In the genomic region with DNA sequence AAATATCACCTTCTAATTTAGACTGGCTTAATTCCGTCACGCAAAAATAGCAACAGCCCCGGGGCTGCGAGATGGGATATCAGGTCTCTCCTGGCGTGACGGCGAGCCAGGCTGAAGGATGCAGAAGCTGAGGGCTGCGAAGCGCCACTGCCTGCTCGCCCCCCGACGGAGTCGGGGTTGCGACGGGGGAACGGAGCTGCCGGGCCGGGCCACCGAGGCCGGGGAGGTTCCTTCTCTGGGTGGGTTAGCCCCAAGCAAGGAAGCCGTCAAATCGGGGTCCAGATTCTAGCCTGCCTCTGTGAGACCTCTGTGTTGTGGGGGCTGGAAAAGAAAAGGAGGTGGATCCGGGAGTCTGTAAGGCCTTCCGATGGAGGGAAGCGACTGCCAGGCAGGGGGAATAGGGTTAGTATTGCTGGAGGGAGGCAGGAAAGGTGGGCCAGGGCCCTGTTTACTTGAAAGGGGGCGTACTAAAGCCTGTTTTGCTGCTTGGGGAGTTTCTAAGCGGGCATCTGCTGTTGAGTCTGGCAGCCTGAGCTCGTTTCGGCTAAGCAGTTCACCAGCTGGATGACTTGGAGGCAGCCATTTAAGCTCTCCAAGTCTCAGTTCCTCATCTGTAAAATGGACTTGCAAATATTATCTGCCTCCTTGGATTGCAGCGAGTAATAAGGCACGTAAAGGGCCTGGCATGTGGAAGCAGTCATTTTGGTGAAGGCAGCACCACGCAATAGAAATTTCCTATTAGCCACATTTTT, we compare ENCODE assay signal across 8 cellular contexts. TPM values are rescaled to one million over a fixed set of nuclear protein-coding genes. Genes with fewer than 3 reads are reported as not detected.
DNase-seq lines count a peak whose midpoint lies in the region; ATAC-seq and TF ChIP-seq lines count a peak whose summit lies in the region.

No MANE protein-coding gene starts in this region.

- H3K36me3 ChIP-seq in PC-9 (ENCODE audit: low read depth) (no peaks in the 10 kb centered on the region), lower lobe of right lung (no peaks in the 10 kb centered on the region), thymus (ENCODE audit: control insufficient read depth, insufficient read depth) (no peaks in the 10 kb centered on the region)

- H3K4me3 ChIP-seq in PC-9, result peak overlapping the region; percentile 78
- peak overlapping the region; percentile 77 for H3K4me3 ChIP-seq in lower lobe of right lung
- H3K4me3 ChIP-seq in thymus (ENCODE audit: low read length), result peak overlapping the region; percentile 85

- H3K27me3 ChIP-seq in PC-9 (ENCODE audit: insufficient read depth, low read depth) (no peaks in the 10 kb centered on the region), lower lobe of right lung (ENCODE audit: low read depth) (peaks cover 5% of the 10 kb centered on the region), thymus (ENCODE audit: control insufficient read depth, insufficient read depth) (no peaks in the 10 kb centered on the region)

- no peaks in the 10 kb centered on the region for H3K9me2 ChIP-seq in PC-9 (ENCODE audit: insufficient read depth)

- WGBS in thymus, result 22% methylated on average over 32 of the region's 32 CpGs

- peak overlapping the region; percentile 84 for H3K4me2 ChIP-seq in PC-9

- peak; percentile 21 for TF ChIP-seq POLR2A in GM19099 (IDR thresholded peaks at IDR 0.05; ENCODE audit: extremely low read depth, insufficient read length, low read depth)

- peak; percentile 26 for DNase-seq in DMS53 treated with DMSO at 0.1 percent for 48 hours (lab: John Stamatoyannopoulos, UW; ENCODE audit: unreplicated experiment)
- peak in 1 of 2 experiments; percentile 24 for DNase-seq in PC-9
- no peak for DNase-seq in lower lobe of right lung
- DNase-seq in NCI-H446 treated with DMSO at 0.1 percent for 48 hours (lab: John Stamatoyannopoulos, UW), result no peak

- intact Hi-C loops in PC-9 (cut with micrococcal nuclease; ENCODE audit: unreplicated experiment), result loop anchor here (5.0 to 10.0 kb wide), 3 partner anchors 45 to 250 kb away; partner anchors contain the start of gene BMPR1A
- intact Hi-C loops in lower lobe of right lung (cut with DNase I), result no loop called here

- H3K9me3 ChIP-seq in PC-9 (ENCODE audit: insufficient read depth, low read depth) (no peaks in the 10 kb centered on the region), lower lobe of right lung (no peaks in the 10 kb centered on the region), thymus (ENCODE audit: control insufficient read depth) (no peaks in the 10 kb centered on the region)

- ATAC-seq in HG03159 (IDR thresholded peaks at IDR 0.05; ENCODE audit: unreplicated experiment) (peak; percentile 32), lower lobe of right lung (peak in 1 of 2 donors; percentile 6)

- POLR2A ChIA-PET in PC-9 (lab: Charles Lee; ENCODE audit: unreplicated experiment), result interaction anchor here (0.6 kb wide), 1 partner anchor 228 kb away, joined by 4 read pairs; no protein-coding TSS in a partner anchor

- no peak overlapping the region for H3K27ac ChIP-seq in PC-9
- peak overlapping the region; percentile 75 for H3K27ac ChIP-seq in cingulate gyrus (ENCODE audit: low read depth, low read length)
- H3K27ac ChIP-seq in lower lobe of right lung, result peak overlapping the region; percentile 92
- peak overlapping the region; percentile 88 for H3K27ac ChIP-seq in thymus (ENCODE audit: low read depth)

- no peaks in the 10 kb centered on the region for H3F3A ChIP-seq in PC-9 (ENCODE audit: insufficient read depth, low read depth)

- CTCF ChIA-PET in PC-9 (lab: Charles Lee), result no interaction called here

- H2AFZ ChIP-seq in PC-9, result peak overlapping the region; percentile 88

- no peaks in the 10 kb centered on the region for H3K79me2 ChIP-seq in PC-9 (ENCODE audit: low read depth)

- no peaks in the 10 kb centered on the region for H3K4me1 ChIP-seq in PC-9 (replicated peaks; ENCODE audit: insufficient read depth)
- peaks cover 14% of the 10 kb centered on the region for H3K4me1 ChIP-seq in lower lobe of right lung
- H3K4me1 ChIP-seq in thymus (ENCODE audit: control insufficient read depth, insufficient read depth, low read length), result no peaks in the 10 kb centered on the region

- TSS peak; percentile 66 for BruUV-seq in PC-9 (replicated peaks; lab: Mats Ljungman, UMichigan)

- TF ChIP-seq CTCF in PC-9 (conservative IDR thresholded peaks at IDR 0.05) (no peak), lower lobe of right lung (IDR thresholded peaks at IDR 0.05) (no peak)

- no peaks in the 10 kb centered on the region for H4K20me1 ChIP-seq in PC-9 (ENCODE audit: insufficient read depth)

RNA-seq across cellular contexts. Expression of gene LDB3, which starts 43.8 kb away (rescaled TPM):
- total RNA-seq in PC-9 (2021) (0.63 and 0.73 TPM in 2 replicates), lower lobe of right lung (2.2 TPM)
- 2.9 TPM for polyA plus RNA-seq in thymus

RNA-seq across cellular contexts. Expression of gene BMPR1A, which starts 44.3 kb away (rescaled TPM):
- total RNA-seq in PC-9 (2021), result 20.9 and 24.3 TPM in 2 replicates
- total RNA-seq in lower lobe of right lung, result 37.0 TPM
- polyA plus RNA-seq in thymus, result 5.5 TPM

RNA-seq across cellular contexts. Expression of gene OPN4, which starts 57.8 kb away (rescaled TPM):
- total RNA-seq in PC-9 (2021), result 0.15 and 0.23 TPM in 2 replicates
- not detected for total RNA-seq in lower lobe of right lung
- polyA plus RNA-seq in thymus, result 0.09 TPM
